In genomic region chr14:92475037-92475436, GRCh38 we compare ENCODE assay signal across 18 cellular contexts. TPM values are rescaled to one million over a fixed set of nuclear protein-coding genes. Genes with fewer than 3 reads are reported as not detected.
DNase-seq lines count a peak whose midpoint lies in the region; ATAC-seq and TF ChIP-seq lines count a peak whose summit lies in the region.
"Had no signal": no experiment of that assay in that cellular context is flagged by ENCODE, and none has a peak within 500 bp of the region (broad histone marks: within the 10 kb centered on the region; RNA-seq: fewer than 3 reads in every experiment).

No MANE protein-coding gene starts in this region.

- H3K36me3 Mint-ChIP-seq in MCF 10A (ENCODE audit: insufficient read depth, unreplicated experiment) = no peaks in the 10 kb centered on the region

- H3K9me3 ChIP-seq in breast epithelium (no peaks in the 10 kb centered on the region), adrenal gland (replicated peaks in 1 of 3) (no peaks in the 10 kb centered on the region), right lobe of liver (no peaks in the 10 kb centered on the region), spleen (peaks cover 0 to 9% (median 0%) of the 10 kb centered on the region in 8 donors)

- CTCF ChIA-PET in MCF 10A (lab: Yijun Ruan, JAX) = no interaction called here

- peaks cover 46% of the 10 kb centered on the region for H3K4me1 Mint-ChIP-seq in MCF 10A (ENCODE audit: insufficient read depth, unreplicated experiment)

- DNase-seq in MCF 10A (ENCODE audit: unreplicated experiment) = no peak
- no peak for DNase-seq in breast epithelium (ENCODE audit: low spot score in 2 of 2)
- DNase-seq in adrenal gland = peak in 2 of 7 donors; percentile 13 to 27
- DNase-seq in right lobe of liver = no peak
- DNase-seq in spleen = no peak
- no peak for DNase-seq in H4 (ENCODE audit: low spot score)
- DNase-seq in brain microvascular endothelial cell = no peak
- no peak for DNase-seq in superior temporal gyrus (ENCODE audit: extremely low spot score)
- DNase-seq: AML-193; CD8-positive, alpha-beta memory T cell; GOT3; MM.1S; NCI-H1048; NCI-H1417 treated with DMSO at 0.1 percent for 48 hours; NCI-H187; NCI-H446; NCI-H526 had no signal

- H3K4me1 ChIP-seq in breast epithelium (peaks cover 0 to 9% of the 10 kb centered on the region in 2 donors), adrenal gland (replicated peaks in 1 of 2) (peaks cover 18 to 27% of the 10 kb centered on the region in 2 donors), right lobe of liver (peaks cover 0 to 15% (median 3%) of the 10 kb centered on the region in 4 donors), spleen (peaks cover 0 to 47% (median 29%) of the 10 kb centered on the region in 6 donors)

- no peak overlapping the region for H3K4me3 ChIP-seq in breast epithelium
- no peak overlapping the region for H3K4me3 ChIP-seq in adrenal gland
- H3K4me3 ChIP-seq in right lobe of liver = no peak overlapping the region
- peak overlapping the region in 1 of 8 donors; percentile 8 for H3K4me3 ChIP-seq in spleen
- H3K4me3 ChIP-seq in brain microvascular endothelial cell (ENCODE audit: low read depth, low read length) = no peak overlapping the region

- no peak for TF ChIP-seq POLR2A in breast epithelium (IDR thresholded peaks at IDR 0.05)
- TF ChIP-seq POLR2A in adrenal gland (IDR thresholded peaks at IDR 0.05) = no peak
- TF ChIP-seq POLR2A in right lobe of liver (IDR thresholded peaks at IDR 0.05) = no peak
- no peak for TF ChIP-seq POLR2A in spleen (IDR thresholded peaks at IDR 0.05)

- POLR2A ChIA-PET in MCF 10A (lab: Yijun Ruan, JAX) = interaction anchor here (0.6 kb wide), 1 partner anchor 358 kb away, joined by 3 read pairs; no protein-coding TSS in a partner anchor

- H3K36me3 ChIP-seq in breast epithelium (no peaks in the 10 kb centered on the region), adrenal gland (replicated peaks in 1 of 2) (no peaks in the 10 kb centered on the region), right lobe of liver (no peaks in the 10 kb centered on the region), spleen (no peaks in the 10 kb centered on the region), brain microvascular endothelial cell (replicated peaks) (no peaks in the 10 kb centered on the region)

- H3K27ac ChIP-seq in breast epithelium (peak overlapping the region in 1 of 2 donors; percentile 75), adrenal gland (peak overlapping the region in 4 of 5 donors; percentile 12 to 69 (median 42)), right lobe of liver (peak overlapping the region in 1 of 3 donors; percentile 26), spleen (peak overlapping the region in 7 of 8 donors; percentile 62 to 85 (median 79)), brain microvascular endothelial cell (no peak overlapping the region)

- TF ChIP-seq CTCF in MCF 10A (IDR thresholded peaks at IDR 0.05; ENCODE audit: unreplicated experiment) (no peak), breast epithelium (IDR thresholded peaks at IDR 0.05) (no peak), adrenal gland (IDR thresholded peaks at IDR 0.05) (no peak), right lobe of liver (IDR thresholded peaks at IDR 0.05) (no peak), spleen (IDR thresholded peaks at IDR 0.05 in 8 of 11, conservative IDR thresholded peaks at IDR 0.05 in 3 of 11) (no peak), brain microvascular endothelial cell (IDR thresholded peaks at IDR 0.05; ENCODE audit: low read depth, low read length, missing control alignments) (no peak)

- WGBS in adrenal gland, 4 donors = 67 to 88% (median 83%) methylated on average over 1 of the region's 1 CpG
- WGBS in right lobe of liver (ENCODE audit: insufficient coverage, low coverage, low lambda C conversion rate, missing lambda C conversion rate) = 29% methylated on average over 1 of the region's 1 CpG
- 89 to 100% (median 91%) methylated on average over 1 of the region's 1 CpG for WGBS in spleen, 5 donors

- in situ Hi-C loops in brain microvascular endothelial cell (cut with HindIII; ENCODE audit: low pct_ligation_motif_present, low sequenced_read_pairs) = no loop called here

- H3K9me3 Mint-ChIP-seq in MCF 10A (ENCODE audit: unreplicated experiment) = no peaks in the 10 kb centered on the region

- intact Hi-C loops in MCF 10A (cut with micrococcal nuclease) = no loop called here
- intact Hi-C loops in breast epithelium (cut with DNase I; ENCODE audit: low total_unique reads) = loop anchor here (10.0 kb wide), 1 partner anchor 50 kb away; no protein-coding TSS in a partner anchor
- intact Hi-C loops in adrenal gland (cut with DNase I) = no loop called here
- intact Hi-C loops in right lobe of liver (cut with DNase I) = no loop called here
- intact Hi-C loops in spleen (cut with DNase I; ENCODE audit: low total_unique reads) = no loop called here

- H3K27ac Mint-ChIP-seq in MCF 10A (ENCODE audit: low read depth, unreplicated experiment) = peak overlapping the region; percentile 23
- H3K27ac Mint-ChIP-seq: CD8-positive, alpha-beta memory T cell had no signal

- H3K4me3 Mint-ChIP-seq in MCF 10A (ENCODE audit: unreplicated experiment) = no peak overlapping the region
- H3K4me3 Mint-ChIP-seq: CD8-positive, alpha-beta memory T cell had no signal

- ATAC-seq in right lobe of liver = peak in 3 of 4 donors; percentile 34 to 57 (median 55)
- ATAC-seq: HCT116 had no signal

- H3K27me3 ChIP-seq in breast epithelium (no peaks in the 10 kb centered on the region), adrenal gland (no peaks in the 10 kb centered on the region), right lobe of liver (no peaks in the 10 kb centered on the region), spleen (replicated peaks in 1 of 7) (no peaks in the 10 kb centered on the region), brain microvascular endothelial cell (replicated peaks) (no peaks in the 10 kb centered on the region)

- no TSS peak for BruUV-seq in MCF 10A (replicated peaks; lab: Mats Ljungman, UMichigan)

- no peaks in the 10 kb centered on the region for H3K27me3 Mint-ChIP-seq in MCF 10A (ENCODE audit: insufficient read depth, unreplicated experiment)
- H3K27me3 Mint-ChIP-seq: CD8-positive, alpha-beta memory T cell had no signal

RNA-seq across cellular contexts. Expression of gene RIN3, which starts 38.5 kb away (rescaled TPM):
- total RNA-seq in MCF 10A (2022) (14.2 and 19.3 TPM in 2 replicates), breast epithelium (10 to 100 TPM; 10.7 to 19.7 (median 12.1) TPM), adrenal gland (10 to 100 TPM; 21.5 to 63.2 (median 30.3) TPM), right lobe of liver (10 to 100 TPM; 10.7 to 20.4 (median 18.9) TPM), spleen (100 to 1,000 TPM in 2 of 7 donors, 10 to 100 TPM in 5; 65.4 to 117 (median 95.4) TPM)
- polyA plus RNA-seq in adrenal gland (10 to 100 TPM in 2 of 3 donors, 1 to 10 TPM in 1; 8.1 to 55.7 (median 32.5) TPM), spleen (10 to 100 TPM; 17.2 to 28.8 (median 22.9) TPM)
- total RNA-seq in H4 (2014; rRNA removed; shearing (Covaris generic)) = 1.2 and 1.7 TPM in 2 replicates
